8 cellular contexts compared by ENCODE assay signal in genomic region chr16:87914326-87914725, GRCh38. TPM values are rescaled to one million over a fixed set of nuclear protein-coding genes. Genes with fewer than 3 reads are reported as not detected.
"Had no signal": no experiment of that assay in that cellular context is flagged by ENCODE, and none has a peak within 500 bp of the region (broad histone marks: within the 10 kb centered on the region; RNA-seq: fewer than 3 reads in every experiment).

No MANE protein-coding gene starts in this region.

- H3K27ac Mint-ChIP-seq: GM23338, IgD-negative memory B cell had no signal

- H2AFZ ChIP-seq: GM23338 had no signal

- H3K4me2 ChIP-seq: GM23338 had no signal

- H3K4me3 ChIP-seq: GM23338 had no signal

- H3K4me3 Mint-ChIP-seq: GM23338, H9, IgD-negative memory B cell had no signal

- ATAC-seq: GM23338 had no signal

- H3K9me3 Mint-ChIP-seq: H9, IgD-negative memory B cell had no signal

- FAIRE-seq: H1, H54 had no signal

- DNase-seq: H9, HCEC 1CT, KBM-7 had no signal

RNA-seq across cellular contexts. Expression of gene CA5A, which starts 22.0 kb away (rescaled TPM):
- total RNA-seq: GM23338, H1, H9, HT-29 had no signal
- polyA plus RNA-seq: GM23338, H1, IgD-negative memory B cell had no signal
